12 cellular contexts compared by ENCODE assay signal in the genomic region with DNA sequence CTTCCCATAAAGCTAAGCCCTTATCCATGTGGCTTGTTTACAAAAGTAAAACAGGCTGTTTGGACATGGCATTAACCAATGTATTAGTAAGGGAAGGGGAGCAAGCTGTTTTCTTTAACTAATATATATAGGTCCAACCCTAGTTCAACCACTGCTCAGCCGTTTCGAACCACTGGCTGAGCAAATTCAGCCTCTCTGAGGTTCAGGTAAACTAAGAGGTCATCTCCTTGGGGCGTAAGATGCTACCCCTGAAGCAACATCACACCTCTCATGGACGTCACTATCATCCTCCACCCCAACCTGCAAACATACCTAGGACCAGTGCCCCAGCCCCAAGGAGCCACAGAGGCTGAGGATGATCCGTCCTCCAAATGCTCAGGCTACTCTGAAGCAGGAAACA. TPM values are rescaled to one million over a fixed set of nuclear protein-coding genes. Genes with fewer than 3 reads are reported as not detected.
DNase-seq lines count a peak whose midpoint lies in the region; ATAC-seq and TF ChIP-seq lines count a peak whose summit lies in the region.
"Had no signal": no experiment of that assay in that cellular context is flagged by ENCODE, and none has a peak within 500 bp of the region (broad histone marks: within the 10 kb centered on the region; RNA-seq: fewer than 3 reads in every experiment).

No MANE protein-coding gene starts in this region.

- H3K27ac Mint-ChIP-seq in activated CD8-positive, alpha-beta T cell treated with anti-CD3 and anti-CD28 coated beads, Interleukin-2, amount 10 ng/mL, durations not matched to agents 7 days and 5 days: peak overlapping the region; percentile 76
- peak overlapping the region; percentile 26 to 96 (median 81) for H3K27ac Mint-ChIP-seq in naive thymus-derived CD4-positive, alpha-beta T cell

- no peaks in the 10 kb centered on the region for H3K36me3 ChIP-seq in H7 (replicated peaks; ENCODE audit: control insufficient read depth, insufficient read depth, low read length)
- peaks cover 0 to under 1% (median 0%) of the 10 kb centered on the region in 3 experiments for H3K36me3 ChIP-seq in naive thymus-derived CD4-positive, alpha-beta T cell (ENCODE audit: control insufficient read depth in 2 of 3, insufficient read depth in 3 of 3, low read length in 3 of 3)
- no peaks in the 10 kb centered on the region; the same call in 1 of the 2 replicates for H3K36me3 ChIP-seq in PC-3 (ENCODE audit: low read depth, low read length)

- TF ChIP-seq CTCF in C4-2B (conservative IDR thresholded peaks at IDR 0.05) (no peak), PC-3 (conservative IDR thresholded peaks at IDR 0.05; ENCODE audit: low read depth, low read length) (no peak), dorsolateral prefrontal cortex (IDR thresholded peaks at IDR 0.05 in 54 of 56, conservative IDR thresholded peaks at IDR 0.05 in 2 of 56; ENCODE audit: low read depth in 1 of 56, partially characterized antibody in 56 of 56) (no peak)

- no peak for ATAC-seq in activated CD8-positive, alpha-beta T cell treated with anti-CD3 and anti-CD28 coated beads, Interleukin-2, amount 10 ng/mL, durations not matched to agents 7 days and 5 days
- no peak for ATAC-seq in naive thymus-derived CD4-positive, alpha-beta T cell
- ATAC-seq in PC-3 (no peak), HG03571 (IDR thresholded peaks at IDR 0.05; ENCODE audit: unreplicated experiment) (no peak)
- ATAC-seq: left ventricle myocardium superior had no signal

- intact Hi-C loops in naive thymus-derived CD4-positive, alpha-beta T cell (cut with micrococcal nuclease): no loop called here
- intact Hi-C loops in PC-3 (cut with micrococcal nuclease): no loop called here
- intact Hi-C loops in dorsolateral prefrontal cortex (cut with DNase I): no loop called here

- CTCF ChIA-PET in activated CD8-positive, alpha-beta T cell treated with anti-CD3 and anti-CD28 coated beads, Interleukin-2, amount 10 ng/mL, durations not matched to agents 7 days and 5 days (lab: Charles Lee): interaction anchor here (0.6 to 2.4 kb wide), 4 partner anchors 10 to 63 kb away, joined by 3 to 9 read pairs (median 6); a partner anchor contains a TSS
- CTCF ChIA-PET in naive thymus-derived CD4-positive, alpha-beta T cell (lab: Charles Lee): no interaction called here
- CTCF ChIA-PET in PC-3 (lab: Charles Lee): no interaction called here

- H3K79me2 ChIP-seq in PC-3 (ENCODE audit: low read length): peaks cover 100% of the 10 kb centered on the region

- H3K9ac ChIP-seq in PC-3 (ENCODE audit: low read length): no peak overlapping the region

- H3K4me3 Mint-ChIP-seq in activated CD8-positive, alpha-beta T cell treated with anti-CD3 and anti-CD28 coated beads, Interleukin-2, amount 10 ng/mL, durations not matched to agents 7 days and 5 days: no peak overlapping the region
- H3K4me3 Mint-ChIP-seq in naive thymus-derived CD4-positive, alpha-beta T cell: peak overlapping the region; percentile 24 to 82 (median 78)

- peaks cover 83 to 86% of the 10 kb centered on the region in 2 donors for H3K4me1 ChIP-seq in naive thymus-derived CD4-positive, alpha-beta T cell (ENCODE audit: control insufficient read depth in 2 of 2, insufficient read depth in 2 of 2, low read length in 2 of 2)
- peaks cover 31% of the 10 kb centered on the region for H3K4me1 ChIP-seq in PC-3 (ENCODE audit: insufficient read depth, low read length)

- peaks cover 94% of the 10 kb centered on the region for H3K4me1 Mint-ChIP-seq in activated CD8-positive, alpha-beta T cell treated with anti-CD3 and anti-CD28 coated beads, Interleukin-2, amount 10 ng/mL, durations not matched to agents 7 days and 5 days (ENCODE audit: low read depth)
- H3K4me1 Mint-ChIP-seq in naive thymus-derived CD4-positive, alpha-beta T cell: peaks cover 0 to 96% (median 82%) of the 10 kb centered on the region in 7 donors

- H3K27me3 Mint-ChIP-seq in activated CD8-positive, alpha-beta T cell treated with anti-CD3 and anti-CD28 coated beads, Interleukin-2, amount 10 ng/mL, durations not matched to agents 7 days and 5 days (ENCODE audit: low read depth): no peaks in the 10 kb centered on the region
- H3K27me3 Mint-ChIP-seq in naive thymus-derived CD4-positive, alpha-beta T cell: no peaks in the 10 kb centered on the region

- no peaks in the 10 kb centered on the region for H3K27me3 ChIP-seq in H7 (ENCODE audit: control insufficient read depth, insufficient read depth, low read length)
- no peaks in the 10 kb centered on the region for H3K27me3 ChIP-seq in naive thymus-derived CD4-positive, alpha-beta T cell (ENCODE audit: control insufficient read depth in 2 of 2, insufficient read depth in 2 of 2, low read length in 2 of 2)
- H3K27me3 ChIP-seq in PC-3 (ENCODE audit: low read length): no peaks in the 10 kb centered on the region
- H3K27me3 ChIP-seq in dorsolateral prefrontal cortex: no peaks in the 10 kb centered on the region

- DNase-seq in H7 (peak; percentile 39), PC-3 (no peak), dorsolateral prefrontal cortex (no peak), RKO (ENCODE audit: low spot score) (no peak)
- DNase-seq in activated CD8-positive, alpha-beta T cell treated with anti-CD3 and anti-CD28 coated beads, Interleukin-2, amount 10 ng/mL, durations not matched to agents 7 days and 5 days: no peak
- DNase-seq in naive thymus-derived CD4-positive, alpha-beta T cell: no peak
- DNase-seq: left ventricle myocardium superior, NCI-H146, NCI-H510A, T1000 had no signal

- H3K36me3 Mint-ChIP-seq in activated CD8-positive, alpha-beta T cell treated with anti-CD3 and anti-CD28 coated beads, Interleukin-2, amount 10 ng/mL, durations not matched to agents 7 days and 5 days (ENCODE audit: low read depth): peaks cover 25% of the 10 kb centered on the region
- H3K36me3 Mint-ChIP-seq in naive thymus-derived CD4-positive, alpha-beta T cell: peaks cover 0 to 6% (median 0%) of the 10 kb centered on the region in 5 donors

- no peaks in the 10 kb centered on the region for H3K9me3 ChIP-seq in naive thymus-derived CD4-positive, alpha-beta T cell (ENCODE audit: control insufficient read depth in 2 of 3, low read length in 3 of 3)
- H3K9me3 ChIP-seq in PC-3 (ENCODE audit: low read length): no peaks in the 10 kb centered on the region

- H3K27ac ChIP-seq in C4-2B (peak overlapping the region; percentile 66), PC-3 (ENCODE audit: low read length) (no peak overlapping the region), dorsolateral prefrontal cortex (no peak overlapping the region)
- peak overlapping the region; percentile 58 for H3K27ac ChIP-seq in naive thymus-derived CD4-positive, alpha-beta T cell (ENCODE audit: low read depth, low read length)

- no peaks in the 10 kb centered on the region for H3K9me2 ChIP-seq in PC-3 (replicated peaks; ENCODE audit: low read length)

- peaks cover 78% of the 10 kb centered on the region for H4K20me1 ChIP-seq in PC-3 (ENCODE audit: low read length)

- H3K4me2 ChIP-seq in PC-3 (ENCODE audit: low read length): no peak overlapping the region

- H3K9me3 Mint-ChIP-seq in activated CD8-positive, alpha-beta T cell treated with anti-CD3 and anti-CD28 coated beads, Interleukin-2, amount 10 ng/mL, durations not matched to agents 7 days and 5 days (ENCODE audit: insufficient read depth): no peaks in the 10 kb centered on the region
- H3K9me3 Mint-ChIP-seq in naive thymus-derived CD4-positive, alpha-beta T cell: peaks cover 0 to 2% (median 0%) of the 10 kb centered on the region in 11 donors

- POLR2A ChIA-PET in activated CD8-positive, alpha-beta T cell treated with anti-CD3 and anti-CD28 coated beads, Interleukin-2, amount 10 ng/mL, durations not matched to agents 7 days and 5 days (lab: Charles Lee): no interaction called here
- POLR2A ChIA-PET in naive thymus-derived CD4-positive, alpha-beta T cell (lab: Charles Lee): interaction anchor here (0.6 to 1.7 kb wide), 6 partner anchors 12 to 199 kb away, joined by 3 to 6 read pairs (median 4); no protein-coding TSS in a partner anchor
- POLR2A ChIA-PET in PC-3 (lab: Charles Lee; ENCODE audit: unreplicated experiment): no interaction called here

- no peaks in the 10 kb centered on the region for H3F3A ChIP-seq in PC-3 (ENCODE audit: low read length, unreplicated experiment)

- H2AFZ ChIP-seq in PC-3 (ENCODE audit: low read length): no peak overlapping the region

- BruUV-seq in PC-3 (replicated peaks; lab: Mats Ljungman, UMichigan): no TSS peak

- H3K4me3 ChIP-seq in H7 (ENCODE audit: insufficient read depth, low read depth, low read length) (no peak overlapping the region), PC-3 (ENCODE audit: low read length) (no peak overlapping the region), dorsolateral prefrontal cortex (no peak overlapping the region)
- H3K4me3 ChIP-seq in naive thymus-derived CD4-positive, alpha-beta T cell (ENCODE audit: low read length): no peak overlapping the region

RNA-seq across cellular contexts. Expression of a gene that starts 45.2 kb away (rescaled TPM):
- 54.4 and 77.3 TPM in 2 replicates for total RNA-seq in H7 (2014; rRNA removed; shearing (Covaris generic))
- total RNA-seq in activated CD8-positive, alpha-beta T cell treated with anti-CD3 and anti-CD28 coated beads, Interleukin-2, amount 10 ng/mL, durations not matched to agents 7 days and 5 days: 100 to 1,000 TPM; 157 to 175 TPM
- 100 to 1,000 TPM; 178 to 254 (median 240) TPM for total RNA-seq in naive thymus-derived CD4-positive, alpha-beta T cell
- polyA plus RNA-seq in naive thymus-derived CD4-positive, alpha-beta T cell: 10 to 100 TPM in 1 of 2 donors, 1 to 10 TPM in 1; 8.7 to 28.4 TPM
- total RNA-seq in PC-3 (2014; rRNA removed) (65.0 and 92.6 TPM in 2 replicates), dorsolateral prefrontal cortex (100 to 1,000 TPM; 131 to 216 (median 167) TPM)

Comparison
In these comparisons a context has a peak if more than half of its experiments do, and no peak if none do; other contexts are left out.
1. H3K27ac ChIP-seq: peak in C4-2B (single experiment) and naive thymus-derived CD4-positive, alpha-beta T cell (single experiment); none in PC-3 (single experiment) and dorsolateral prefrontal cortex (0 of 59).